Comparison of ENCODE assay signal across 10 cellular contexts in genomic region chr9:132141948-132142594, GRCh38. TPM values are rescaled to one million over a fixed set of nuclear protein-coding genes. Genes with fewer than 3 reads are reported as not detected.
DNase-seq lines count a peak whose midpoint lies in the region; ATAC-seq, FAIRE-seq and TF ChIP-seq lines count a peak whose summit lies in the region.
"Had no signal": no experiment of that assay in that cellular context is flagged by ENCODE, and none has a peak within 500 bp of the region (broad histone marks: within the 10 kb centered on the region; RNA-seq: fewer than 3 reads in every experiment).

No MANE protein-coding gene starts in this region.

- peak overlapping the region; percentile 24 for H3K4me2 ChIP-seq in Loucy (ENCODE audit: low read depth, low read length, poor library complexity, severe bottlenecking)
- H3K4me2 ChIP-seq: KMS-11 had no signal

- H3K79me2 ChIP-seq in Loucy (ENCODE audit: insufficient read depth, low read length): no peaks in the 10 kb centered on the region

- POLR2A ChIA-PET in Caco-2 (lab: Charles Lee): no interaction called here

- no peaks in the 10 kb centered on the region for H3K9me2 ChIP-seq in Loucy (replicated peaks; ENCODE audit: low read depth, low read length)

- H3K36me3 Mint-ChIP-seq in Caco-2 (ENCODE audit: insufficient read depth, unreplicated experiment): no peaks in the 10 kb centered on the region
- peaks cover 4% of the 10 kb centered on the region for H3K36me3 Mint-ChIP-seq in central memory CD8-positive, alpha-beta T cell (ENCODE audit: insufficient read depth)

- H3K27ac Mint-ChIP-seq in Caco-2 (ENCODE audit: unreplicated experiment): no peak overlapping the region
- H3K27ac Mint-ChIP-seq in central memory CD8-positive, alpha-beta T cell (ENCODE audit: low read depth): no peak overlapping the region

- no peaks in the 10 kb centered on the region for H3K4me1 Mint-ChIP-seq in Caco-2 (ENCODE audit: low read depth, unreplicated experiment)
- peaks cover 11% of the 10 kb centered on the region for H3K4me1 Mint-ChIP-seq in central memory CD8-positive, alpha-beta T cell

- no peaks in the 10 kb centered on the region for H3K27me3 ChIP-seq in Caco-2 (replicated peaks; ENCODE audit: control insufficient read depth, insufficient read depth, low read length)
- H3K27me3 ChIP-seq in Loucy (ENCODE audit: insufficient read depth, low read length, poor library complexity, severe bottlenecking): no peaks in the 10 kb centered on the region
- H3K27me3 ChIP-seq in neuron (ENCODE audit: insufficient read depth, low read length): no peaks in the 10 kb centered on the region

- H3K4me1 ChIP-seq in Caco-2 (no peaks in the 10 kb centered on the region), Loucy (ENCODE audit: insufficient read depth, low read length, poor library complexity, severe bottlenecking) (no peaks in the 10 kb centered on the region), neuron (ENCODE audit: insufficient read depth, low read length) (peaks cover 16% of the 10 kb centered on the region)
- H3K4me1 ChIP-seq: SJSA1 had no signal

- H3K36me3 ChIP-seq in Caco-2 (ENCODE audit: control insufficient read depth, insufficient read depth, low read length): no peaks in the 10 kb centered on the region
- H3K36me3 ChIP-seq in Loucy (ENCODE audit: insufficient read depth, low read length): no peaks in the 10 kb centered on the region
- H3K36me3 ChIP-seq in neuron (ENCODE audit: insufficient read depth, low read length): no peaks in the 10 kb centered on the region
- H3K36me3 ChIP-seq: SJSA1 had no signal

- no peak for FAIRE-seq in GM19239 (lab: Jason Lieb, UNC)

- DNase-seq in Caco-2 (peak; percentile 47 to 69), GF-D8 (lab: John Stamatoyannopoulos, UW) (no peak), GM19239 (ENCODE audit: insufficient read length, low spot score) (no peak)
- DNase-seq in central memory CD8-positive, alpha-beta T cell (ENCODE audit: low spot score in 2 of 2): no peak

- H3F3A ChIP-seq in Loucy (ENCODE audit: low read depth): no peaks in the 10 kb centered on the region

- H3K4me3 ChIP-seq in Caco-2 (ENCODE audit: low read depth, low read length): no peak overlapping the region
- no peak overlapping the region for H3K4me3 ChIP-seq in Loucy (ENCODE audit: low read length, poor library complexity, severe bottlenecking)
- H3K4me3 ChIP-seq in neuron (ENCODE audit: low read length): peak overlapping the region; percentile 49
- H3K4me3 ChIP-seq: SJSA1 had no signal

- ATAC-seq in central memory CD8-positive, alpha-beta T cell (replicated peaks; ENCODE audit: extremely low read depth, poor library complexity, severe bottlenecking): no peak
- ATAC-seq in HG03354 (IDR thresholded peaks at IDR 0.05; ENCODE audit: poor library complexity, severe bottlenecking, unreplicated experiment) (no peak), GM21529 (IDR thresholded peaks at IDR 0.05; ENCODE audit: unreplicated experiment) (no peak)

- no peaks in the 10 kb centered on the region for H3K9me3 Mint-ChIP-seq in Caco-2 (ENCODE audit: unreplicated experiment)
- H3K9me3 Mint-ChIP-seq in central memory CD8-positive, alpha-beta T cell: no peaks in the 10 kb centered on the region

- intact Hi-C loops in Caco-2 (cut with micrococcal nuclease; ENCODE audit: unreplicated experiment): no loop called here

- H4K20me1 ChIP-seq in Loucy (ENCODE audit: insufficient read depth, low read length, poor library complexity, severe bottlenecking): no peaks in the 10 kb centered on the region

- CTCF ChIA-PET in Caco-2 (lab: Charles Lee): no interaction called here

- H3K9ac ChIP-seq in Loucy (ENCODE audit: low read depth, low read length, poor library complexity, severe bottlenecking): no peak overlapping the region
- H3K9ac ChIP-seq: KMS-11 had no signal

- H3K9me3 ChIP-seq in Caco-2: no peaks in the 10 kb centered on the region
- no peaks in the 10 kb centered on the region for H3K9me3 ChIP-seq in Loucy (ENCODE audit: insufficient read depth, low read depth, low read length)
- H3K9me3 ChIP-seq in neuron (ENCODE audit: low read length): no peaks in the 10 kb centered on the region
- H3K9me3 ChIP-seq: SJSA1 had no signal

- H3K4me3 Mint-ChIP-seq in Caco-2 (ENCODE audit: unreplicated experiment): no peak overlapping the region
- H3K4me3 Mint-ChIP-seq in central memory CD8-positive, alpha-beta T cell: peak overlapping the region; percentile 45

- TF ChIP-seq CTCF in Caco-2 (IDR thresholded peaks at IDR 0.05; ENCODE audit: insufficient read depth in 1 of 2, low read depth in 1 of 2, low read length in 1 of 2, severe bottlenecking in 1 of 2, unreplicated experiment in 1 of 2) (no peak), Loucy (conservative IDR thresholded peaks at IDR 0.05; ENCODE audit: low read length) (no peak)

- H2AFZ ChIP-seq in Loucy (ENCODE audit: low read length) (no peak overlapping the region), neuron (ENCODE audit: low read depth, low read length) (peak overlapping the region; percentile 94)

- H3K27me3 Mint-ChIP-seq in Caco-2 (ENCODE audit: insufficient read depth, unreplicated experiment): peaks cover 26% of the 10 kb centered on the region
- peaks cover 98% of the 10 kb centered on the region for H3K27me3 Mint-ChIP-seq in central memory CD8-positive, alpha-beta T cell

- no TSS peak for BruUV-seq in Caco-2 (replicated peaks; lab: Mats Ljungman, UMichigan)

RNA-seq across cellular contexts. Expression of gene NTNG2, which starts 19.8 kb away (rescaled TPM):
- total RNA-seq in Caco-2 (2022): not detected in 2 replicates
- total RNA-seq: SJSA1 had no signal

Comparison
In these comparisons a context has a peak if more than half of its experiments do, and no peak if none do; other contexts are left out.
1. DNase-seq: peak in Caco-2 (2 of 2); none in central memory CD8-positive, alpha-beta T cell (0 of 2), GF-D8 (single experiment) and GM19239 (single experiment).